In the genomic region with DNA sequence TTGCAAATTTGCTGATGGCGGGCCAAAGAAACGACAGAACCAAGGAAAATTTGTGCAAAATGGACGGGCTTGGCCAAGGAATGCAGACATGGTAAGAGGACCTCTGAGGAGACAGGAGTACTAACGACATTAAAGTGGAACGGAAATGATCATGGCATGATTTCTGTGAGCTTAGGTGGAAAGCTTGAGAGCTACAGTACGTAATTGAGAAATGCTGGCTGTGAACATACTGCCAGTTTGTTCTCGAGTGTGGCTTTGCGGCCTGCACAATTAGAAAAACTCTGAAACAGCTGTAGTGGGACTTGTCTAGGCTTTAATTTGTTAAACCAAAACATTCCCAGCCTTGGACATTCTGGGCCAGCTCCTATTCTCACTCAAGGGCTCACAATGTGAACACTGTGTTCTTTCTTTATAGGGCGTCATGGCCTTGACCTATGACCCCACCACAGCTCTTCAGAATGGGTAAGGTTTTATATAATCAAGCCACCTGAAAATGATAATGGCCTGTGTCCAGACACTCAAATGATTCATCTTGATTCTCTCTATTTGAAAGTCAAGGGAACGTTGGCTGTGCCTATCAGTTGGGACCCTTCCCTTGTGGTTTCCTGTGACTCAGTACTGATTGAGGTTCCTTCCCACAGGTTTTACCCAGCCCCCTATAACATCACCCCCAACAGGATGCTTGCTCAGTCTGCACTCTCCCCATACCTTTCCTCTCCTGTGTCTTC, we compare ENCODE assay signal across 10 cellular contexts. TPM values are rescaled to one million over a fixed set of nuclear protein-coding genes. Genes with fewer than 3 reads are reported as not detected.
DNase-seq lines count a peak whose midpoint lies in the region; ATAC-seq, FAIRE-seq and TF ChIP-seq lines count a peak whose summit lies in the region.
"Had no signal": no experiment of that assay in that cellular context is flagged by ENCODE, and none has a peak within 500 bp of the region (broad histone marks: within the 10 kb centered on the region; RNA-seq: fewer than 3 reads in every experiment).

No MANE protein-coding gene starts in this region.

- CTCF ChIA-PET in endothelial cell of umbilical vein (lab: Charles Lee): interaction anchor here (1.4 to 2.2 kb wide), 6 partner anchors 8 to 67 kb away, joined by 5 to 22 read pairs (median 9); partner anchors contain the start of gene RBMS2

- H3K36me3 ChIP-seq in endothelial cell of umbilical vein (ENCODE audit: control insufficient read depth in 2 of 2, extremely low read depth in 1 of 2, insufficient read depth in 2 of 2, low read length in 2 of 2) (peaks cover 7 to 11% of the 10 kb centered on the region in 2 experiments), Karpas-422 (ENCODE audit: insufficient read depth, low read length) (no peaks in the 10 kb centered on the region)

- POLR2A ChIA-PET in endothelial cell of umbilical vein (lab: Charles Lee): interaction anchor here (0.6 kb wide), 1 partner anchor 40 kb away, joined by 3 read pairs; no protein-coding TSS in a partner anchor

- H3K9me3 Mint-ChIP-seq in activated CD4-positive, alpha-beta T cell treated with anti-CD3 and anti-CD28 coated beads, Interleukin-2, amount 10 ng/mL, durations not matched to agents 24 days and 14 days: no peaks in the 10 kb centered on the region
- H3K9me3 Mint-ChIP-seq in stimulated activated naive CD8-positive, alpha-beta T cell treated with anti-CD3 and anti-CD28 coated beads, Interleukin-15, Interleukin-2, amounts not matched to agents 100 ng/mL and 50 ng/mL, for 24 hours: no peaks in the 10 kb centered on the region

- no peaks in the 10 kb centered on the region for H3K9me2 ChIP-seq in Karpas-422 (replicated peaks; ENCODE audit: insufficient read depth, low read length)

- no peak overlapping the region for H3K4me3 Mint-ChIP-seq in activated CD4-positive, alpha-beta T cell treated with anti-CD3 and anti-CD28 coated beads, Interleukin-2, amount 10 ng/mL, durations not matched to agents 24 days and 14 days
- H3K4me3 Mint-ChIP-seq in stimulated activated naive CD8-positive, alpha-beta T cell treated with anti-CD3 and anti-CD28 coated beads, Interleukin-15, Interleukin-2, amounts not matched to agents 100 ng/mL and 50 ng/mL, for 24 hours: no peak overlapping the region

- H3K4me1 ChIP-seq in endothelial cell of umbilical vein (ENCODE audit: control insufficient read depth, extremely low read depth, insufficient read depth, low read length) (peaks cover 20% of the 10 kb centered on the region), Karpas-422 (ENCODE audit: low read length) (no peaks in the 10 kb centered on the region)

- peaks cover 12% of the 10 kb centered on the region for H3K4me1 Mint-ChIP-seq in activated CD4-positive, alpha-beta T cell treated with anti-CD3 and anti-CD28 coated beads, Interleukin-2, amount 10 ng/mL, durations not matched to agents 24 days and 14 days
- peaks cover 20% of the 10 kb centered on the region for H3K4me1 Mint-ChIP-seq in stimulated activated naive CD8-positive, alpha-beta T cell treated with anti-CD3 and anti-CD28 coated beads, Interleukin-15, Interleukin-2, amounts not matched to agents 100 ng/mL and 50 ng/mL, for 24 hours (ENCODE audit: low read depth)

- TF ChIP-seq POLR2A in endothelial cell of umbilical vein (IDR thresholded peaks at IDR 0.05; ENCODE audit: low read depth, low read length): peak; percentile 18

- H3K4me3 ChIP-seq in endothelial cell of umbilical vein (replicated peaks in 1 of 3; ENCODE audit: insufficient read depth in 1 of 3, low read depth in 1 of 3, low read length in 3 of 3): no peak overlapping the region
- H3K4me3 ChIP-seq in Karpas-422 (ENCODE audit: low read length): no peak overlapping the region
- H3K4me3 ChIP-seq: right atrium auricular region had no signal

- ATAC-seq in GM21786 (IDR thresholded peaks at IDR 0.05; ENCODE audit: unreplicated experiment): no peak

- dilution Hi-C loops in endothelial cell of umbilical vein (cut with MboI; ENCODE audit: extremely low pct_ligation_motif_present, low sequenced_read_pairs): no loop called here

- H4K20me1 ChIP-seq in endothelial cell of umbilical vein (replicated peaks; ENCODE audit: control insufficient read depth, extremely low read depth, insufficient read depth, low read length) (no peaks in the 10 kb centered on the region), Karpas-422 (ENCODE audit: insufficient read depth, low read depth, low read length) (no peaks in the 10 kb centered on the region)

- no peaks in the 10 kb centered on the region for H3K36me3 Mint-ChIP-seq in activated CD4-positive, alpha-beta T cell treated with anti-CD3 and anti-CD28 coated beads, Interleukin-2, amount 10 ng/mL, durations not matched to agents 24 days and 14 days (ENCODE audit: low read depth)
- no peaks in the 10 kb centered on the region for H3K36me3 Mint-ChIP-seq in stimulated activated naive CD8-positive, alpha-beta T cell treated with anti-CD3 and anti-CD28 coated beads, Interleukin-15, Interleukin-2, amounts not matched to agents 100 ng/mL and 50 ng/mL, for 24 hours (ENCODE audit: low read depth)

- intact Hi-C loops in activated CD4-positive, alpha-beta T cell treated with anti-CD3 and anti-CD28 coated beads, Interleukin-2, amount 10 ng/mL, durations not matched to agents 24 days and 14 days (cut with micrococcal nuclease): no loop called here
- intact Hi-C loops in endothelial cell of umbilical vein (cut with micrococcal nuclease): no loop called here

- H3K4me2 ChIP-seq in endothelial cell of umbilical vein (ENCODE audit: insufficient read depth, low read length): peak overlapping the region; percentile 23
- H3K4me2 ChIP-seq in Karpas-422 (ENCODE audit: low read depth, low read length, poor library complexity, severe bottlenecking): no peak overlapping the region

- H3K9ac ChIP-seq in endothelial cell of umbilical vein (replicated peaks; ENCODE audit: extremely low read depth, insufficient read depth, low read length) (no peak overlapping the region), Karpas-422 (ENCODE audit: low read length) (no peak overlapping the region)

- H3K9me3 ChIP-seq in endothelial cell of umbilical vein (replicated peaks; ENCODE audit: control insufficient read depth, insufficient read depth, low read length) (no peaks in the 10 kb centered on the region), Karpas-422 (ENCODE audit: low read length) (no peaks in the 10 kb centered on the region)
- H3K9me3 ChIP-seq: right atrium auricular region had no signal

- no peaks in the 10 kb centered on the region for H3K9me1 ChIP-seq in endothelial cell of umbilical vein (replicated peaks; ENCODE audit: control insufficient read depth, extremely low read depth, insufficient read depth, low read length)

- H3K27me3 Mint-ChIP-seq in activated CD4-positive, alpha-beta T cell treated with anti-CD3 and anti-CD28 coated beads, Interleukin-2, amount 10 ng/mL, durations not matched to agents 24 days and 14 days: no peaks in the 10 kb centered on the region
- H3K27me3 Mint-ChIP-seq in stimulated activated naive CD8-positive, alpha-beta T cell treated with anti-CD3 and anti-CD28 coated beads, Interleukin-15, Interleukin-2, amounts not matched to agents 100 ng/mL and 50 ng/mL, for 24 hours: no peaks in the 10 kb centered on the region

- BruUV-seq in endothelial cell of umbilical vein (replicated peaks; lab: Mats Ljungman, UMichigan): no TSS peak

- H3K79me2 ChIP-seq in endothelial cell of umbilical vein (ENCODE audit: control insufficient read depth, insufficient read depth, low read length): no peaks in the 10 kb centered on the region
- H3K79me2 ChIP-seq in Karpas-422 (ENCODE audit: low read length): no peaks in the 10 kb centered on the region

- peak; percentile 90 for FAIRE-seq in endothelial cell of umbilical vein (lab: Jason Lieb, UNC)

- H3K27ac ChIP-seq in endothelial cell of umbilical vein (ENCODE audit: insufficient read depth, low read depth, low read length) (peak overlapping the region; percentile 63), Karpas-422 (ENCODE audit: low read length) (no peak overlapping the region)
- H3K27ac ChIP-seq: right atrium auricular region had no signal

- no peaks in the 10 kb centered on the region for H3K27me3 ChIP-seq in endothelial cell of umbilical vein (ENCODE audit: control insufficient read depth in 2 of 2, insufficient read depth in 2 of 2, low read length in 2 of 2)
- no peaks in the 10 kb centered on the region for H3K27me3 ChIP-seq in Karpas-422 (ENCODE audit: low read length)
- H3K27me3 ChIP-seq: right atrium auricular region had no signal

- no peak for TF ChIP-seq CTCF in endothelial cell of umbilical vein (IDR thresholded peaks at IDR 0.05; ENCODE audit: extremely low read depth in 1 of 2, insufficient read depth in 1 of 2, low read depth in 1 of 2, low read length in 2 of 2)

- no peak overlapping the region for H2AFZ ChIP-seq in endothelial cell of umbilical vein (ENCODE audit: low read depth, low read length)
- H2AFZ ChIP-seq in Karpas-422 (ENCODE audit: low read length): no peak overlapping the region

- no peak overlapping the region for H3K27ac Mint-ChIP-seq in activated CD4-positive, alpha-beta T cell treated with anti-CD3 and anti-CD28 coated beads, Interleukin-2, amount 10 ng/mL, durations not matched to agents 24 days and 14 days
- H3K27ac Mint-ChIP-seq in stimulated activated naive CD8-positive, alpha-beta T cell treated with anti-CD3 and anti-CD28 coated beads, Interleukin-15, Interleukin-2, amounts not matched to agents 100 ng/mL and 50 ng/mL, for 24 hours: peak overlapping the region; percentile 80

- DNase-seq in activated gamma-delta T cell treated with Interleukin-2 at 50 U/mL for 16 hours (peak; percentile 43), activated gamma-delta T cell (lab: John Stamatoyannopoulos, UW) (no peak), endothelial cell of umbilical vein (ENCODE audit: low read depth, low spot score) (peak; percentile 82), cerebellum (ENCODE audit: low spot score) (no peak), Karpas-422 (no peak)
- DNase-seq in activated CD4-positive, alpha-beta T cell treated with anti-CD3 and anti-CD28 coated beads, Interleukin-2, amount 10 ng/mL, durations not matched to agents 24 days and 14 days: peak; percentile 64
- DNase-seq: NCI-H1092 treated with DMSO at 0.1 percent for 48 hours had no signal

RNA-seq across cellular contexts. Expression of gene BAZ2A, which starts 48.5 kb away (rescaled TPM):
- 117 and 118 TPM in 2 replicates for total RNA-seq in activated CD4-positive, alpha-beta T cell treated with anti-CD3 and anti-CD28 coated beads, Interleukin-2, amount 10 ng/mL, durations not matched to agents 24 days and 14 days
- total RNA-seq in endothelial cell of umbilical vein: 91.4 and 97.7 TPM in 2 replicates
- polyA plus RNA-seq in endothelial cell of umbilical vein: 49.8 and 56.0 TPM in 2 replicates
- 46.7 and 47.7 TPM in 2 replicates for polyA plus RNA-seq in endothelial cell of umbilical vein (2011; cell fraction: cytosol; rRNA removed)
- 192 and 263 TPM in 2 replicates for polyA plus RNA-seq in endothelial cell of umbilical vein (2011; cell fraction: nucleus; rRNA removed)
- 47.3 and 50.3 TPM in 2 replicates for polyA plus RNA-seq in endothelial cell of umbilical vein (2012)
- 241 and 260 TPM in 2 replicates for polyA minus RNA-seq in endothelial cell of umbilical vein
- 43.2 TPM for polyA minus RNA-seq in endothelial cell of umbilical vein (2011; cell fraction: cytosol; rRNA and poly(A)+ RNA removed)
- polyA minus RNA-seq in endothelial cell of umbilical vein (2011; cell fraction: nucleus; rRNA and poly(A)+ RNA removed): 147 and 206 TPM in 2 replicates
- total RNA-seq in cerebellum: 32.8 TPM
- 43.1 and 48.7 TPM in 2 replicates for total RNA-seq in Karpas-422 (2014; rRNA removed; shearing (Covaris generic); ENCODE audit: low replicate concordance)

RNA-seq across cellular contexts. Expression of gene RBMS2, which starts 60.0 kb away (rescaled TPM):
- total RNA-seq in activated CD4-positive, alpha-beta T cell treated with anti-CD3 and anti-CD28 coated beads, Interleukin-2, amount 10 ng/mL, durations not matched to agents 24 days and 14 days: 4.1 and 5.8 TPM in 2 replicates
- total RNA-seq in endothelial cell of umbilical vein (95.4 and 103 TPM in 2 replicates), cerebellum (11.7 TPM)
- 66.8 and 90.5 TPM in 2 replicates for polyA plus RNA-seq in endothelial cell of umbilical vein
- 61.2 and 69.9 TPM in 2 replicates for polyA plus RNA-seq in endothelial cell of umbilical vein (2011; cell fraction: cytosol; rRNA removed)
- 62.4 and 70.1 TPM in 2 replicates for polyA plus RNA-seq in endothelial cell of umbilical vein (2011; cell fraction: nucleus; rRNA removed)
- 48.8 and 51.6 TPM in 2 replicates for polyA plus RNA-seq in endothelial cell of umbilical vein (2012)
- 190 and 229 TPM in 2 replicates for polyA minus RNA-seq in endothelial cell of umbilical vein
- polyA minus RNA-seq in endothelial cell of umbilical vein (2011; cell fraction: cytosol; rRNA and poly(A)+ RNA removed): 17.3 TPM
- polyA minus RNA-seq in endothelial cell of umbilical vein (2011; cell fraction: nucleus; rRNA and poly(A)+ RNA removed): 40.6 and 56.8 TPM in 2 replicates
- 0.54 and 3.7 TPM in 2 replicates for total RNA-seq in Karpas-422 (2014; rRNA removed; shearing (Covaris generic); ENCODE audit: low replicate concordance)

Comparison
In these comparisons a context has a peak if more than half of its experiments do, and no peak if none do; other contexts are left out.
1. DNase-seq: peak in activated gamma-delta T cell treated with Interleukin-2 at 50 U/mL for 16 hours (single experiment), activated CD4-positive, alpha-beta T cell treated with anti-CD3 and anti-CD28 coated beads, Interleukin-2, amount 10 ng/mL, durations not matched to agents 24 days and 14 days (single experiment) and endothelial cell of umbilical vein (single experiment); none in activated gamma-delta T cell (single experiment), cerebellum (single experiment) and Karpas-422 (single experiment).